8 cellular contexts compared by ENCODE assay signal in genomic region chr6:31728767-31729514, GRCh38. TPM values are rescaled to one million over a fixed set of nuclear protein-coding genes. Genes with fewer than 3 reads are reported as not detected.
DNase-seq lines count a peak whose midpoint lies in the region; ATAC-seq and TF ChIP-seq lines count a peak whose summit lies in the region.

A gene with protein sequence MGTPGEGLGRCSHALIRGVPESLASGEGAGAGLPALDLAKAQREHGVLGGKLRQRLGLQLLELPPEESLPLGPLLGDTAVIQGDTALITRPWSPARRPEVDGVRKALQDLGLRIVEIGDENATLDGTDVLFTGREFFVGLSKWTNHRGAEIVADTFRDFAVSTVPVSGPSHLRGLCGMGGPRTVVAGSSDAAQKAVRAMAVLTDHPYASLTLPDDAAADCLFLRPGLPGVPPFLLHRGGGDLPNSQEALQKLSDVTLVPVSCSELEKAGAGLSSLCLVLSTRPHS (minus strand): TSS chr6:31729299. CDS start chr6:31729161, 138 bp downstream.

- H3K27me3 ChIP-seq in WERI-Rb-1 (ENCODE audit: insufficient read depth, low read depth, severe bottlenecking), result no peaks in the 10 kb centered on the region

- H3K27ac ChIP-seq in WERI-Rb-1, result peak within 1 kb of the TSS; percentile 81

- no peaks in the 10 kb centered on the region for H3K9me3 ChIP-seq in WERI-Rb-1 (ENCODE audit: severe bottlenecking)

- peaks cover 13% of the 10 kb centered on the region for H3K9me3 Mint-ChIP-seq in glutamatergic neuron (ENCODE audit: unreplicated experiment)
- H3K9me3 Mint-ChIP-seq in progenitor cell of endocrine pancreas (ENCODE audit: low read depth), result no peaks in the 10 kb centered on the region

- peak within 1 kb of the TSS; percentile 98 for H3K4me3 Mint-ChIP-seq in glutamatergic neuron (ENCODE audit: unreplicated experiment)
- H3K4me3 Mint-ChIP-seq in progenitor cell of endocrine pancreas (ENCODE audit: low read depth), result peak within 1 kb of the TSS; percentile 98

- ATAC-seq in HG02870 (IDR thresholded peaks at IDR 0.05; ENCODE audit: unreplicated experiment) (no peak), GM21825 (IDR thresholded peaks at IDR 0.05; ENCODE audit: unreplicated experiment) (no peak)

- peak within 1 kb of the TSS; percentile 63 for H3K4me3 ChIP-seq in HFF-Myc (replicated peaks; ENCODE audit: low read depth, low read length)
- peak within 1 kb of the TSS; percentile 82 for H3K4me3 ChIP-seq in WERI-Rb-1 (ENCODE audit: low read depth, low read length)

- peak; percentile 64 for TF ChIP-seq CTCF in HFF-Myc (IDR thresholded peaks at IDR 0.05; ENCODE audit: low read depth, low read length, missing control alignments)
- peak; percentile 90; the same call in 1 of the 2 replicates for TF ChIP-seq CTCF in WERI-Rb-1 (IDR thresholded peaks at IDR 0.05; ENCODE audit: low read depth, low read length)
- TF ChIP-seq CTCF in glutamatergic neuron (IDR thresholded peaks at IDR 0.05; ENCODE audit: partially characterized antibody, unreplicated experiment), result no peak
- peak; percentile 65 for TF ChIP-seq CTCF in progenitor cell of endocrine pancreas (IDR thresholded peaks at IDR 0.05; ENCODE audit: unreplicated experiment)

- H3K27ac Mint-ChIP-seq in glutamatergic neuron (ENCODE audit: unreplicated experiment) (peak within 1 kb of the TSS; percentile 96), progenitor cell of endocrine pancreas (peak within 1 kb of the TSS; percentile 96)

- H3K27me3 Mint-ChIP-seq in glutamatergic neuron (ENCODE audit: unreplicated experiment), result peaks cover 19% of the 10 kb centered on the region
- H3K27me3 Mint-ChIP-seq in progenitor cell of endocrine pancreas, result no peaks in the 10 kb centered on the region

- H3K36me3 Mint-ChIP-seq in glutamatergic neuron (ENCODE audit: unreplicated experiment), result peaks cover 14% of the 10 kb centered on the region
- peaks cover 54% of the 10 kb centered on the region for H3K36me3 Mint-ChIP-seq in progenitor cell of endocrine pancreas (ENCODE audit: insufficient read depth)

- H3K4me1 Mint-ChIP-seq in glutamatergic neuron (ENCODE audit: low read depth, unreplicated experiment) (peaks cover 8% of the 10 kb centered on the region), progenitor cell of endocrine pancreas (ENCODE audit: low read depth) (peaks cover 19% of the 10 kb centered on the region)

- peaks cover 61% of the 10 kb centered on the region for H3K36me3 ChIP-seq in WERI-Rb-1

- DNase-seq in HFF-Myc (ENCODE audit: extremely low read depth, low read depth), result no peak
- no peak for DNase-seq in WERI-Rb-1
- DNase-seq in glutamatergic neuron, result no peak
- DNase-seq in progenitor cell of endocrine pancreas (ENCODE audit: low spot score, unreplicated experiment), result no peak
- DNase-seq in DMS79 (lab: John Stamatoyannopoulos, UW), result no peak
- DNase-seq in activated CD4-positive, alpha-beta T cell treated with anti-CD3 and anti-CD28 coated beads for 4 hours, result no peak

RNA-seq across cellular contexts. Expression of the gene that starts here (rescaled TPM):
- 266 TPM for total RNA-seq in glutamatergic neuron (ENCODE audit: unreplicated experiment)
- total RNA-seq in progenitor cell of endocrine pancreas, result 218 and 233 TPM in 2 replicates
